ENCODE assay signal across 8 cellular contexts in the genomic region with DNA sequence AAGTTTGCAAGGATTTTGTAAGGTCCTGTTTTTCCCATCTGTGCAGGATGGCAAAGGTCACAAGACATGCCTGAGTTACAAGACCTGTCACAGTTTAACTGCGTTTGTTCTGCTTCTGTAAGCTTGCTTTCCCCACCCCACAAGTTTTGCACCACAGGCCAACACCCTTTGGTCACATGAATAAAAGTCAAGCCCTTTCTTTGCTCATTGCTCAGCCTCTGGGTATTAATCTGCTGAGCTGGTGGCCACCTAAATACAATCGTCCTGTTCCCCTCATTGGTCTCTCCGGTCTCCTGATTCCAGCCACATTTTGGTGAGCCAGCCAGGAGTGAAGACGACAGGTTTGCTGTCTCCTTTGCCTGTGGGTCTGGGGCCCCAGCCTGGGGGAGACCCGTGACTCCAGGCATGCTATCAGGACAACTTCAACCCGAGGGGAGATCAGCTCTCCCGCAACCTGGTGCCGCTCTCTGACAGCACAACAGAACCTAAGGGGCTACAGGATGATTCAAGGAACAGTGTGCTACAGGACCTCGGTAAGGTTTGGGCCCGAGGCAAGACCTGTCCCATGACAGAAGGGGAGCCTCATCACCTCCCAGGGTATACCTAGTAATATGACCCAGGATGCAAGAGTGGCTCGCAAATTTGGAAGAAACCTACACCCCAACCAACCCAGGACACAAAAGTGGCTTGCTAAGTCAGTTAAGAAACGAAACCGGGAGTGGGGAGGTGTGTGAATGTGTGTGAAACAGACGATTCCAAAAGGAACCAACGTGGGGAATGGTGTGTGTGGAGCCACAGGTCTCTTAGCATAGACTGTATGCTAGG.
DNase-seq lines count a peak whose midpoint lies in the region; ATAC-seq, FAIRE-seq and TF ChIP-seq lines count a peak whose summit lies in the region.

No MANE protein-coding gene starts in this region.

- H3K4me1 Mint-ChIP-seq in activated CD8-positive, alpha-beta T cell treated with anti-CD3 and anti-CD28 coated beads, Interleukin-2, amount 10 ng/mL, durations not matched to agents 7 days and 5 days (ENCODE audit: low read depth): peaks cover 46% of the 10 kb centered on the region

- H3K9me3 Mint-ChIP-seq in activated CD8-positive, alpha-beta T cell treated with anti-CD3 and anti-CD28 coated beads, Interleukin-2, amount 10 ng/mL, durations not matched to agents 7 days and 5 days (ENCODE audit: insufficient read depth): no peaks in the 10 kb centered on the region

- CTCF ChIA-PET in activated CD8-positive, alpha-beta T cell treated with anti-CD3 and anti-CD28 coated beads, Interleukin-2, amount 10 ng/mL, durations not matched to agents 7 days and 5 days (lab: Charles Lee): interaction anchor here (1.0 to 1.8 kb wide), 3 partner anchors 15 to 66 kb away, joined by 3 to 6 read pairs (median 3); no protein-coding TSS in a partner anchor

- H3K27ac ChIP-seq in lower lobe of right lung: peak overlapping the region; percentile 86

- H3K4me3 Mint-ChIP-seq in activated CD8-positive, alpha-beta T cell treated with anti-CD3 and anti-CD28 coated beads, Interleukin-2, amount 10 ng/mL, durations not matched to agents 7 days and 5 days: peak overlapping the region; percentile 86

- ATAC-seq in HG03039 (IDR thresholded peaks at IDR 0.05; ENCODE audit: unreplicated experiment): peak; percentile 41
- peak; percentile 47 for ATAC-seq in activated CD8-positive, alpha-beta T cell treated with anti-CD3 and anti-CD28 coated beads, Interleukin-2, amount 10 ng/mL, durations not matched to agents 7 days and 5 days
- peak in 1 of 2 donors; percentile 82 for ATAC-seq in lower lobe of right lung
- no peak for ATAC-seq in GM18858 (IDR thresholded peaks at IDR 0.05; ENCODE audit: unreplicated experiment)

- H3K4me1 ChIP-seq in lower lobe of right lung: peaks cover 18% of the 10 kb centered on the region

- no peaks in the 10 kb centered on the region for H3K9me3 ChIP-seq in lower lobe of right lung

- no peak for TF ChIP-seq CTCF in lower lobe of right lung (IDR thresholded peaks at IDR 0.05)
- TF ChIP-seq CTCF in D721Med (IDR thresholded peaks at IDR 0.05; ENCODE audit: insufficient read depth, missing control alignments): no peak

- H3K27me3 Mint-ChIP-seq in activated CD8-positive, alpha-beta T cell treated with anti-CD3 and anti-CD28 coated beads, Interleukin-2, amount 10 ng/mL, durations not matched to agents 7 days and 5 days (ENCODE audit: low read depth): no peaks in the 10 kb centered on the region

- FAIRE-seq in D721Med (lab: Jason Lieb, UNC): no peak

- peak overlapping the region; percentile 97 for H3K27ac Mint-ChIP-seq in activated CD8-positive, alpha-beta T cell treated with anti-CD3 and anti-CD28 coated beads, Interleukin-2, amount 10 ng/mL, durations not matched to agents 7 days and 5 days

- H3K36me3 Mint-ChIP-seq in activated CD8-positive, alpha-beta T cell treated with anti-CD3 and anti-CD28 coated beads, Interleukin-2, amount 10 ng/mL, durations not matched to agents 7 days and 5 days (ENCODE audit: low read depth): peaks cover 12% of the 10 kb centered on the region

- POLR2A ChIA-PET in activated CD8-positive, alpha-beta T cell treated with anti-CD3 and anti-CD28 coated beads, Interleukin-2, amount 10 ng/mL, durations not matched to agents 7 days and 5 days (lab: Charles Lee): interaction anchor here (0.6 to 1.9 kb wide), 3 partner anchors 9 to 68 kb away, joined by 3 to 6 read pairs (median 4); partner anchors contain the start of gene ZFY

- DNase-seq in Caki2 (ENCODE audit: low read depth) (peak; percentile 60), lower lobe of right lung (no peak), D721Med (ENCODE audit: insufficient read length, low spot score) (no peak), OCI-M1 (lab: John Stamatoyannopoulos, UW) (no peak), NCI-H1417 (lab: John Stamatoyannopoulos, UW) (no peak)
- peak; percentile 33 for DNase-seq in activated CD8-positive, alpha-beta T cell treated with anti-CD3 and anti-CD28 coated beads, Interleukin-2, amount 10 ng/mL, durations not matched to agents 7 days and 5 days

- intact Hi-C loops in lower lobe of right lung (cut with DNase I): no loop called here

- H3K27me3 ChIP-seq in lower lobe of right lung (ENCODE audit: low read depth): no peaks in the 10 kb centered on the region

- in situ Hi-C loops in Caki2 (cut with HindIII; ENCODE audit: low pct_unique_long_range_greater_than_20kb, low sequenced_read_pairs): no loop called here

- H3K4me3 ChIP-seq in lower lobe of right lung: peak overlapping the region; percentile 58

- H3K36me3 ChIP-seq in lower lobe of right lung: no peaks in the 10 kb centered on the region

Comparison
In these comparisons a context has a peak if more than half of its experiments do, and no peak if none do; other contexts are left out.
1. DNase-seq: peak in Caki2 (single experiment) and activated CD8-positive, alpha-beta T cell treated with anti-CD3 and anti-CD28 coated beads, Interleukin-2, amount 10 ng/mL, durations not matched to agents 7 days and 5 days (single experiment); none in lower lobe of right lung (single experiment), D721Med (single experiment), OCI-M1 (single experiment) and NCI-H1417 (0 of 3).